ENCODE assay signal across 21 cellular contexts in genomic region chr11:282630-283360, GRCh38. TPM values are rescaled to one million over a fixed set of nuclear protein-coding genes. Genes with fewer than 3 reads are reported as not detected.
DNase-seq lines count a peak whose midpoint lies in the region; ATAC-seq, FAIRE-seq and TF ChIP-seq lines count a peak whose summit lies in the region.
"Had no signal": no experiment of that assay in that cellular context is flagged by ENCODE, and none has a peak within 500 bp of the region (broad histone marks: within the 10 kb centered on the region; RNA-seq: fewer than 3 reads in every experiment).

No MANE protein-coding gene starts in this region.

- H3K23ac ChIP-seq in mesendoderm (ENCODE audit: low read length), result no peak overlapping the region

- no peak overlapping the region for H4K8ac ChIP-seq in mesendoderm (ENCODE audit: low read depth, low read length)

- no peak for FAIRE-seq in HepG2 (lab: Jason Lieb, UNC)

- peaks cover 29% of the 10 kb centered on the region for H3K36me3 Mint-ChIP-seq in activated T-helper 1 cell treated with anti-CD3 and anti-CD28 coated beads, Interleukin-12 subunit alpha, Interleukin-12 subunit beta, Interleukin-2, Interleukin-4 antibody, amounts not matched to agents 30 ng/mL and 10 ng/mL and 1 ng/mL, durations not matched to agents 14 hours and 24 hours and 36 hours (ENCODE audit: low read depth)

- BruUV-seq in HepG2 (replicated peaks; lab: Mats Ljungman, UMichigan) (no TSS peak), OCI-LY7 (replicated peaks; lab: Mats Ljungman, UMichigan) (no TSS peak)

- no peak overlapping the region for H3K27ac ChIP-seq in HepG2 (ENCODE audit: extremely low read length, insufficient read depth, low read length)
- no peak overlapping the region for H3K27ac ChIP-seq in right lobe of liver
- no peak overlapping the region for H3K27ac ChIP-seq in mesendoderm (ENCODE audit: low read depth, low read length)
- peak overlapping the region; percentile 18 for H3K27ac ChIP-seq in thymus (ENCODE audit: low read depth)
- H3K27ac ChIP-seq in OCI-LY7 (ENCODE audit: low read depth, low read length, poor library complexity, severe bottlenecking), result no peak overlapping the region
- H3K27ac ChIP-seq: body of pancreas, stomach had no signal

- H3K9ac ChIP-seq in HepG2 (ENCODE audit: insufficient read depth, low read depth, low read length) (no peak overlapping the region), mesendoderm (ENCODE audit: low read length) (no peak overlapping the region)

- no peaks in the 10 kb centered on the region for H4K20me1 ChIP-seq in HepG2 (ENCODE audit: insufficient read depth, low read length)
- H4K20me1 ChIP-seq in OCI-LY7 (ENCODE audit: insufficient read depth, low read length), result no peaks in the 10 kb centered on the region

- POLR2A ChIA-PET in HepG2 (lab: Yijun Ruan, JAX) (no interaction called here), OCI-LY7 (lab: Charles Lee) (interaction anchor here (0.7 kb wide), 2 partner anchors 16 to 58 kb away, joined by 3 to 4 read pairs; no protein-coding TSS in a partner anchor)

- no peaks in the 10 kb centered on the region for H3K79me2 ChIP-seq in HepG2 (ENCODE audit: insufficient read depth, low read length)
- no peaks in the 10 kb centered on the region for H3K79me2 ChIP-seq in mesendoderm (ENCODE audit: control insufficient read depth, insufficient read depth, low read length)
- no peaks in the 10 kb centered on the region for H3K79me2 ChIP-seq in OCI-LY7 (ENCODE audit: insufficient read depth, low read depth, low read length)

- H3K4me2 ChIP-seq in HepG2 (ENCODE audit: low read depth, low read length) (no peak overlapping the region), mesendoderm (ENCODE audit: low read length) (no peak overlapping the region), OCI-LY7 (ENCODE audit: low read length) (no peak overlapping the region)

- H3K4me1 ChIP-seq in HepG2 (ENCODE audit: insufficient read depth, low read length) (peaks cover 24% of the 10 kb centered on the region), right lobe of liver (peaks cover 0 to 14% (median 7%) of the 10 kb centered on the region in 4 donors), mesendoderm (ENCODE audit: control insufficient read depth, low read depth, low read length) (peaks cover under 1% of the 10 kb centered on the region), thymus (ENCODE audit: control insufficient read depth, insufficient read depth, low read length) (peaks cover 2% of the 10 kb centered on the region), OCI-LY7 (ENCODE audit: insufficient read depth, low read length, poor library complexity, severe bottlenecking) (no peaks in the 10 kb centered on the region)

- H2BK15ac ChIP-seq in mesendoderm (replicated peaks; ENCODE audit: low read depth), result no peak overlapping the region

- peak overlapping the region; percentile 84 for H3K4me3 Mint-ChIP-seq in activated T-helper 1 cell treated with anti-CD3 and anti-CD28 coated beads, Interleukin-12 subunit alpha, Interleukin-12 subunit beta, Interleukin-2, Interleukin-4 antibody, amounts not matched to agents 30 ng/mL and 10 ng/mL and 1 ng/mL, durations not matched to agents 14 hours and 24 hours and 36 hours

- no peak overlapping the region for H4K5ac ChIP-seq in mesendoderm (ENCODE audit: low read length)

- no peak overlapping the region for H2AK5ac ChIP-seq in mesendoderm (ENCODE audit: low read length)

- in situ Hi-C loops in HepG2 (cut with HindIII; ENCODE audit: extremely low pct_ligation_motif_present, low pct_unique_long_range_greater_than_20kb), result no loop called here

- H3K4me3 ChIP-seq in HepG2 (replicated peaks in 1 of 3; ENCODE audit: insufficient read depth in 1 of 3, low read depth in 2 of 3, low read length in 3 of 3) (no peak overlapping the region), right lobe of liver (no peak overlapping the region), mesendoderm (ENCODE audit: low read length) (no peak overlapping the region), thymus (ENCODE audit: low read length) (no peak overlapping the region), OCI-LY7 (ENCODE audit: low read depth, low read length, poor library complexity, severe bottlenecking) (no peak overlapping the region)
- H3K4me3 ChIP-seq: body of pancreas, HAP-1, mucosa of descending colon had no signal

- no peak overlapping the region for H3K4ac ChIP-seq in mesendoderm (ENCODE audit: low read depth, low read length)

- TF ChIP-seq POLR2A in HepG2 (IDR thresholded peaks at IDR 0.05; ENCODE audit: insufficient read depth in 1 of 2, low read depth in 2 of 2, low read length in 2 of 2) (no peak), right lobe of liver (IDR thresholded peaks at IDR 0.05) (no peak)

- H2AFZ ChIP-seq in HepG2 (ENCODE audit: low read length) (no peak overlapping the region), OCI-LY7 (ENCODE audit: low read length) (no peak overlapping the region)

- peaks cover 10 to 89% of the 10 kb centered on the region in 2 experiments for H3K27me3 ChIP-seq in HepG2 (ENCODE audit: control insufficient read depth in 1 of 2, insufficient read depth in 2 of 2, low read length in 2 of 2)
- no peaks in the 10 kb centered on the region for H3K27me3 ChIP-seq in right lobe of liver
- H3K27me3 ChIP-seq in mesendoderm (ENCODE audit: insufficient read depth, low read length, poor library complexity), result no peaks in the 10 kb centered on the region
- peaks cover 60% of the 10 kb centered on the region for H3K27me3 ChIP-seq in thymus (ENCODE audit: control insufficient read depth, insufficient read depth)

- H3K9me2 ChIP-seq in OCI-LY7 (ENCODE audit: insufficient read depth, low read length), result no peaks in the 10 kb centered on the region

- H3K9me3 ChIP-seq in HepG2 (ENCODE audit: low read length), result no peaks in the 10 kb centered on the region
- H3K9me3 ChIP-seq in right lobe of liver, result no peaks in the 10 kb centered on the region
- peaks cover 1% of the 10 kb centered on the region for H3K9me3 ChIP-seq in thymus (ENCODE audit: control insufficient read depth)
- H3K9me3 ChIP-seq in OCI-LY7 (ENCODE audit: low read length), result no peaks in the 10 kb centered on the region
- H3K9me3 ChIP-seq: body of pancreas, HAP-1, mucosa of descending colon, stomach had no signal

- H3K18ac ChIP-seq in mesendoderm (ENCODE audit: low read length), result no peak overlapping the region

- WGBS in HepG2 (ENCODE audit: low lambda C conversion rate), result 37% methylated on average over 13 of the region's 13 CpGs
- 38% methylated on average over 6 of the region's 13 CpGs for WGBS in right lobe of liver (ENCODE audit: insufficient coverage, low coverage, low lambda C conversion rate, missing lambda C conversion rate)
- no CpG with 5 or more reads among the region's 13 CpGs for WGBS in mesendoderm (ENCODE audit: extremely low coverage, insufficient coverage, low lambda C conversion rate)
- WGBS in thymus, result 79% methylated on average over 11 of the region's 13 CpGs

- CTCF ChIA-PET in HepG2 (lab: Yijun Ruan, JAX; ENCODE audit: low intra/inter-chr PET ratio, low total read pairs), result no interaction called here
- CTCF ChIA-PET in OCI-LY7 (lab: Charles Lee; ENCODE audit: unreplicated experiment), result no interaction called here

- no peak overlapping the region for H2BK5ac ChIP-seq in mesendoderm (ENCODE audit: low read length)

- peaks cover 18% of the 10 kb centered on the region for H3K27me3 Mint-ChIP-seq in activated T-helper 1 cell treated with anti-CD3 and anti-CD28 coated beads, Interleukin-12 subunit alpha, Interleukin-12 subunit beta, Interleukin-2, Interleukin-4 antibody, amounts not matched to agents 30 ng/mL and 10 ng/mL and 1 ng/mL, durations not matched to agents 14 hours and 24 hours and 36 hours (ENCODE audit: insufficient read depth)

- H3K56ac ChIP-seq in mesendoderm (ENCODE audit: low read length), result peak overlapping the region; percentile 1

- DNase-seq in HepG2 (ENCODE audit: low spot score), result no peak
- no peak for DNase-seq in right lobe of liver
- DNase-seq in activated T-helper 1 cell treated with anti-CD3 and anti-CD28 coated beads, Interleukin-12 subunit alpha, Interleukin-12 subunit beta, Interleukin-2, Interleukin-4 antibody, amounts not matched to agents 30 ng/mL and 10 ng/mL and 1 ng/mL, durations not matched to agents 14 hours and 24 hours and 36 hours (ENCODE audit: low spot score), result no peak
- no peak for DNase-seq in mesendoderm
- DNase-seq in OCI-LY7 (ENCODE audit: low spot score), result no peak
- DNase-seq in ureter (ENCODE audit: low spot score), result no peak
- no peak for DNase-seq in NK-92 treated with Interleukin-12 subunit alpha and Interleukin-12 subunit beta, amount 100 ng/mL, for 24 hours (lab: John Stamatoyannopoulos, UW)
- DNase-seq: body of pancreas; foreskin fibroblast; GDM1; Kasumi-1; mucosa of descending colon; NCI-H1694; NCI-H510A treated with DMSO at 0.1 percent for 48 hours; retina; stimulated activated CD4-positive, alpha-beta T cell treated with anti-CD3 and anti-CD28 coated beads, Interleukin-4, amount 100 ng/mL, for 4 hours; stomach had no signal

- no peak overlapping the region for H2BK120ac ChIP-seq in mesendoderm (ENCODE audit: low read depth, low read length)

- intact Hi-C loops in HepG2 (cut with micrococcal nuclease; ENCODE audit: unreplicated experiment) (no loop called here), right lobe of liver (cut with DNase I) (no loop called here), OCI-LY7 (cut with micrococcal nuclease; ENCODE audit: unreplicated experiment) (no loop called here)
- intact Hi-C loops in activated T-helper 1 cell treated with anti-CD3 and anti-CD28 coated beads, Interleukin-12 subunit alpha, Interleukin-12 subunit beta, Interleukin-2, Interleukin-4 antibody, amounts not matched to agents 30 ng/mL and 10 ng/mL and 1 ng/mL, durations not matched to agents 14 hours and 24 hours and 36 hours (cut with micrococcal nuclease), result no loop called here

- no peak for TF ChIP-seq CTCF in HepG2 (CRISPR knock-in tag; IDR thresholded peaks at IDR 0.05)
- TF ChIP-seq CTCF in right lobe of liver (IDR thresholded peaks at IDR 0.05), result no peak
- TF ChIP-seq CTCF in OCI-LY7 (conservative IDR thresholded peaks at IDR 0.05; ENCODE audit: low read length), result no peak

- peaks cover 56% of the 10 kb centered on the region for H3K4me1 Mint-ChIP-seq in activated T-helper 1 cell treated with anti-CD3 and anti-CD28 coated beads, Interleukin-12 subunit alpha, Interleukin-12 subunit beta, Interleukin-2, Interleukin-4 antibody, amounts not matched to agents 30 ng/mL and 10 ng/mL and 1 ng/mL, durations not matched to agents 14 hours and 24 hours and 36 hours (ENCODE audit: low read depth)

- no peak for ATAC-seq in HepG2
- no peak for ATAC-seq in right lobe of liver
- ATAC-seq: body of pancreas, mucosa of descending colon, Panc1 had no signal

- no peaks in the 10 kb centered on the region for H3K9me3 Mint-ChIP-seq in activated T-helper 1 cell treated with anti-CD3 and anti-CD28 coated beads, Interleukin-12 subunit alpha, Interleukin-12 subunit beta, Interleukin-2, Interleukin-4 antibody, amounts not matched to agents 30 ng/mL and 10 ng/mL and 1 ng/mL, durations not matched to agents 14 hours and 24 hours and 36 hours

- H3K27ac Mint-ChIP-seq in activated T-helper 1 cell treated with anti-CD3 and anti-CD28 coated beads, Interleukin-12 subunit alpha, Interleukin-12 subunit beta, Interleukin-2, Interleukin-4 antibody, amounts not matched to agents 30 ng/mL and 10 ng/mL and 1 ng/mL, durations not matched to agents 14 hours and 24 hours and 36 hours, result peak overlapping the region; percentile 85

- H3K36me3 ChIP-seq in HepG2 (replicated peaks in 1 of 2; ENCODE audit: control insufficient read depth in 1 of 2, insufficient read depth in 2 of 2, low read length in 2 of 2) (no peaks in the 10 kb centered on the region), right lobe of liver (no peaks in the 10 kb centered on the region), mesendoderm (ENCODE audit: control insufficient read depth, insufficient read depth, low read length) (no peaks in the 10 kb centered on the region), thymus (ENCODE audit: control insufficient read depth, insufficient read depth) (no peaks in the 10 kb centered on the region), OCI-LY7 (ENCODE audit: insufficient read depth, low read length) (no peaks in the 10 kb centered on the region)
- H3K36me3 ChIP-seq: HAP-1, stomach had no signal

- TF ChIP-seq EP300 in HepG2 (IDR thresholded peaks at IDR 0.05; ENCODE audit: low read depth in 2 of 2, low read length in 2 of 2), result no peak
- no peak for TF ChIP-seq EP300 in HepG2 (CRISPR knock-in tag; IDR thresholded peaks at IDR 0.05; ENCODE audit: borderline replicate concordance)

- TF ChIP-seq RAD21 in HepG2 (CRISPR knock-in tag; IDR thresholded peaks at IDR 0.05), result no peak

- H3K79me1 ChIP-seq in mesendoderm (ENCODE audit: low read length), result no peaks in the 10 kb centered on the region

RNA-seq across cellular contexts. Expression of gene NLRP6, which starts 4.6 kb away (rescaled TPM):
- total RNA-seq in HepG2 (2016; rRNA removed; fragmentation: Illumina TruSeq; extraction: Trizol) (not detected in 2 replicates), right lobe of liver (1 to 10 TPM in 4 of 6 experiments, under 1 TPM in 2; 0.22 to 6.2 (median 1.6) TPM), OCI-LY7 (2022) (0.65 and 2.0 TPM in 2 replicates), ureter (0.36 TPM)
- total RNA-seq in HepG2 (2016; cell fraction: cytosol; rRNA removed; fragmentation: Illumina TruSeq; extraction: Trizol; ENCODE audit: low read depth), result not detected in 2 replicates
- total RNA-seq in HepG2 (2016; cell fraction: insoluble cytoplasmic fraction; rRNA removed; fragmentation: Illumina TruSeq; extraction: Trizol), result not detected in 2 replicates
- total RNA-seq in HepG2 (2016; cell fraction: membrane; rRNA removed; fragmentation: Illumina TruSeq; extraction: Trizol), result not detected in 2 replicates
- total RNA-seq in HepG2 (2016; cell fraction: nucleus; rRNA removed; fragmentation: Illumina TruSeq; extraction: Trizol), result not detected in 2 replicates
- polyA plus RNA-seq in HepG2 (2011; rRNA removed) (not detected in 2 replicates), thymus (2.2 TPM)
- not detected in 2 replicates for polyA plus RNA-seq in HepG2 (2011; cell fraction: cytosol; rRNA removed)
- not detected in 2 replicates for polyA plus RNA-seq in HepG2 (2011; cell fraction: nucleus; rRNA removed)
- not detected in 2 replicates for polyA plus RNA-seq in HepG2 (2012)
- not detected in 2 replicates for polyA plus RNA-seq in HepG2 (2016; cell fraction: cytosol; fragmentation: Illumina TruSeq; extraction: Trizol; ENCODE audit: low read depth)
- polyA plus RNA-seq in HepG2 (2016; cell fraction: insoluble cytoplasmic fraction; fragmentation: Illumina TruSeq; extraction: Trizol; ENCODE audit: low read depth), result not detected in 2 replicates
- polyA plus RNA-seq in HepG2 (2016; cell fraction: membrane; fragmentation: Illumina TruSeq; extraction: Trizol; ENCODE audit: low read depth), result not detected in 2 replicates
- polyA plus RNA-seq in HepG2 (2016; cell fraction: nucleus; fragmentation: Illumina TruSeq; extraction: Trizol; ENCODE audit: insufficient read depth, low read depth), result not detected in 2 replicates
- polyA minus RNA-seq in HepG2 (2011; rRNA and poly(A)+ RNA removed; ENCODE audit: low replicate concordance), result not detected in 2 replicates
- not detected in 2 replicates for polyA minus RNA-seq in HepG2 (2011; cell fraction: cytosol; rRNA and poly(A)+ RNA removed)
- not detected in 2 replicates for polyA minus RNA-seq in HepG2 (2011; cell fraction: nucleus; rRNA and poly(A)+ RNA removed)
- total RNA-seq in activated T-helper 1 cell treated with anti-CD3 and anti-CD28 coated beads, Interleukin-12 subunit alpha, Interleukin-12 subunit beta, Interleukin-2, Interleukin-4 antibody, amounts not matched to agents 30 ng/mL and 10 ng/mL and 1 ng/mL, durations not matched to agents 14 hours and 24 hours and 36 hours, result 4.9 and 5.2 TPM in 2 replicates
- polyA plus RNA-seq in mesendoderm (2013, experiment 1 of 2), result not detected
- polyA plus RNA-seq in mesendoderm (2013, experiment 2 of 2), result not detected
- total RNA-seq in OCI-LY7 (2014; rRNA removed; shearing (Covaris generic)), result 0.25 and 0.39 TPM in 2 replicates
- polyA plus RNA-seq: BJ had no signal

RNA-seq across cellular contexts. Expression of gene PGGHG, which starts 6.1 kb away (rescaled TPM):
- total RNA-seq in HepG2 (2016; rRNA removed; fragmentation: Illumina TruSeq; extraction: Trizol), result 1.5 and 5.9 TPM in 2 replicates
- total RNA-seq in HepG2 (2016; cell fraction: cytosol; rRNA removed; fragmentation: Illumina TruSeq; extraction: Trizol; ENCODE audit: low read depth), result 0.51 and 0.79 TPM in 2 replicates
- total RNA-seq in HepG2 (2016; cell fraction: insoluble cytoplasmic fraction; rRNA removed; fragmentation: Illumina TruSeq; extraction: Trizol), result 1.7 and 6.0 TPM in 2 replicates
- 0.96 and 1.2 TPM in 2 replicates for total RNA-seq in HepG2 (2016; cell fraction: membrane; rRNA removed; fragmentation: Illumina TruSeq; extraction: Trizol)
- 6.6 and 7.9 TPM in 2 replicates for total RNA-seq in HepG2 (2016; cell fraction: nucleus; rRNA removed; fragmentation: Illumina TruSeq; extraction: Trizol)
- polyA plus RNA-seq in HepG2 (2011; rRNA removed), result 14.8 and 17.4 TPM in 2 replicates
- 2.8 and 4.0 TPM in 2 replicates for polyA plus RNA-seq in HepG2 (2011; cell fraction: cytosol; rRNA removed)
- polyA plus RNA-seq in HepG2 (2011; cell fraction: nucleus; rRNA removed), result 254 and 355 TPM in 2 replicates
- polyA plus RNA-seq in HepG2 (2012), result 11.4 and 16.7 TPM in 2 replicates
- 0.29 and 0.37 TPM in 2 replicates for polyA plus RNA-seq in HepG2 (2016; cell fraction: cytosol; fragmentation: Illumina TruSeq; extraction: Trizol; ENCODE audit: low read depth)
- polyA plus RNA-seq in HepG2 (2016; cell fraction: insoluble cytoplasmic fraction; fragmentation: Illumina TruSeq; extraction: Trizol; ENCODE audit: low read depth), result 1.6 and 2.4 TPM in 2 replicates
- 0.88 and 1.1 TPM in 2 replicates for polyA plus RNA-seq in HepG2 (2016; cell fraction: membrane; fragmentation: Illumina TruSeq; extraction: Trizol; ENCODE audit: low read depth)
- 30.4 and 30.9 TPM in 2 replicates for polyA plus RNA-seq in HepG2 (2016; cell fraction: nucleus; fragmentation: Illumina TruSeq; extraction: Trizol; ENCODE audit: insufficient read depth, low read depth)
- 2.9 and 7.7 TPM in 2 replicates for polyA minus RNA-seq in HepG2 (2011; rRNA and poly(A)+ RNA removed; ENCODE audit: low replicate concordance)
- 1.9 and 2.7 TPM in 2 replicates for polyA minus RNA-seq in HepG2 (2011; cell fraction: cytosol; rRNA and poly(A)+ RNA removed)
- 13.7 and 13.8 TPM in 2 replicates for polyA minus RNA-seq in HepG2 (2011; cell fraction: nucleus; rRNA and poly(A)+ RNA removed)
- total RNA-seq in right lobe of liver, result 100 to 1,000 TPM in 1 of 6 experiments, 10 to 100 TPM in 4, 1 to 10 TPM in 1; 7.7 to 110 (median 13.8) TPM
- 164 and 167 TPM in 2 replicates for total RNA-seq in activated T-helper 1 cell treated with anti-CD3 and anti-CD28 coated beads, Interleukin-12 subunit alpha, Interleukin-12 subunit beta, Interleukin-2, Interleukin-4 antibody, amounts not matched to agents 30 ng/mL and 10 ng/mL and 1 ng/mL, durations not matched to agents 14 hours and 24 hours and 36 hours
- polyA plus RNA-seq in mesendoderm (2013, experiment 1 of 2), result 27.3 TPM
- 26.0 TPM for polyA plus RNA-seq in mesendoderm (2013, experiment 2 of 2)
- polyA plus RNA-seq in thymus, result 900 TPM
- 6.3 and 7.0 TPM in 2 replicates for total RNA-seq in OCI-LY7 (2014; rRNA removed; shearing (Covaris generic))
- total RNA-seq in OCI-LY7 (2022), result 0.93 and 1.2 TPM in 2 replicates
- total RNA-seq in ureter, result 45.0 TPM

RNA-seq across cellular contexts. Expression of gene IFITM5, which starts 16.5 kb away (rescaled TPM):
- not detected in 2 replicates for total RNA-seq in HepG2 (2016; rRNA removed; fragmentation: Illumina TruSeq; extraction: Trizol)
- not detected in 2 replicates for total RNA-seq in HepG2 (2016; cell fraction: cytosol; rRNA removed; fragmentation: Illumina TruSeq; extraction: Trizol; ENCODE audit: low read depth)
- not detected in 2 replicates for total RNA-seq in HepG2 (2016; cell fraction: insoluble cytoplasmic fraction; rRNA removed; fragmentation: Illumina TruSeq; extraction: Trizol)
- total RNA-seq in HepG2 (2016; cell fraction: membrane; rRNA removed; fragmentation: Illumina TruSeq; extraction: Trizol), result not detected in 2 replicates
- total RNA-seq in HepG2 (2016; cell fraction: nucleus; rRNA removed; fragmentation: Illumina TruSeq; extraction: Trizol), result not detected in 2 replicates
- not detected in 2 replicates for polyA plus RNA-seq in HepG2 (2011; rRNA removed)
- not detected in 2 replicates for polyA plus RNA-seq in HepG2 (2011; cell fraction: cytosol; rRNA removed)
- polyA plus RNA-seq in HepG2 (2011; cell fraction: nucleus; rRNA removed), result not detected in 2 replicates
- not detected in 2 replicates for polyA plus RNA-seq in HepG2 (2012)
- polyA plus RNA-seq in HepG2 (2016; cell fraction: cytosol; fragmentation: Illumina TruSeq; extraction: Trizol; ENCODE audit: low read depth), result not detected in 2 replicates
- not detected in 2 replicates for polyA plus RNA-seq in HepG2 (2016; cell fraction: insoluble cytoplasmic fraction; fragmentation: Illumina TruSeq; extraction: Trizol; ENCODE audit: low read depth)
- not detected in 2 replicates for polyA plus RNA-seq in HepG2 (2016; cell fraction: membrane; fragmentation: Illumina TruSeq; extraction: Trizol; ENCODE audit: low read depth)
- not detected in 2 replicates for polyA plus RNA-seq in HepG2 (2016; cell fraction: nucleus; fragmentation: Illumina TruSeq; extraction: Trizol; ENCODE audit: insufficient read depth, low read depth)
- not detected in 2 replicates for polyA minus RNA-seq in HepG2 (2011; rRNA and poly(A)+ RNA removed; ENCODE audit: low replicate concordance)
- not detected in 2 replicates for polyA minus RNA-seq in HepG2 (2011; cell fraction: cytosol; rRNA and poly(A)+ RNA removed)
- polyA minus RNA-seq in HepG2 (2011; cell fraction: nucleus; rRNA and poly(A)+ RNA removed), result not detected in 2 replicates
- total RNA-seq in right lobe of liver, result not detected
- not detected in 2 replicates for total RNA-seq in activated T-helper 1 cell treated with anti-CD3 and anti-CD28 coated beads, Interleukin-12 subunit alpha, Interleukin-12 subunit beta, Interleukin-2, Interleukin-4 antibody, amounts not matched to agents 30 ng/mL and 10 ng/mL and 1 ng/mL, durations not matched to agents 14 hours and 24 hours and 36 hours
- 0.13 TPM for polyA plus RNA-seq in mesendoderm (2013, experiment 1 of 2)
- polyA plus RNA-seq in mesendoderm (2013, experiment 2 of 2), result 0.15 TPM
- 0.25 TPM for polyA plus RNA-seq in thymus
- not detected in 2 replicates for total RNA-seq in OCI-LY7 (2014; rRNA removed; shearing (Covaris generic))
- not detected in 2 replicates for total RNA-seq in OCI-LY7 (2022)
- not detected for total RNA-seq in ureter
- total RNA-seq: body of pancreas, mucosa of descending colon had no signal
- polyA plus RNA-seq: BJ, stomach had no signal

RNA-seq across cellular contexts. Expression of gene IFITM2, which starts 24.8 kb away (rescaled TPM):
- total RNA-seq in HepG2 (2016; rRNA removed; fragmentation: Illumina TruSeq; extraction: Trizol) (10.4 and 13.8 TPM in 2 replicates), right lobe of liver (100 to 1,000 TPM; 157 to 624 (median 390) TPM), OCI-LY7 (2022) (110 and 117 TPM in 2 replicates), ureter (408 TPM)
- 4.6 and 5.5 TPM in 2 replicates for total RNA-seq in HepG2 (2016; cell fraction: cytosol; rRNA removed; fragmentation: Illumina TruSeq; extraction: Trizol; ENCODE audit: low read depth)
- total RNA-seq in HepG2 (2016; cell fraction: insoluble cytoplasmic fraction; rRNA removed; fragmentation: Illumina TruSeq; extraction: Trizol), result 11.6 and 12.1 TPM in 2 replicates
- total RNA-seq in HepG2 (2016; cell fraction: membrane; rRNA removed; fragmentation: Illumina TruSeq; extraction: Trizol), result 5.2 and 7.6 TPM in 2 replicates
- total RNA-seq in HepG2 (2016; cell fraction: nucleus; rRNA removed; fragmentation: Illumina TruSeq; extraction: Trizol), result 6.0 and 9.0 TPM in 2 replicates
- polyA plus RNA-seq in HepG2 (2011; rRNA removed) (267 and 289 TPM in 2 replicates), thymus (467 TPM)
- polyA plus RNA-seq in HepG2 (2011; cell fraction: cytosol; rRNA removed), result 371 and 454 TPM in 2 replicates
- 88.0 and 115 TPM in 2 replicates for polyA plus RNA-seq in HepG2 (2011; cell fraction: nucleus; rRNA removed)
- polyA plus RNA-seq in HepG2 (2012), result 111 and 258 TPM in 2 replicates
- polyA plus RNA-seq in HepG2 (2016; cell fraction: cytosol; fragmentation: Illumina TruSeq; extraction: Trizol; ENCODE audit: low read depth), result 23.4 and 27.5 TPM in 2 replicates
- polyA plus RNA-seq in HepG2 (2016; cell fraction: insoluble cytoplasmic fraction; fragmentation: Illumina TruSeq; extraction: Trizol; ENCODE audit: low read depth), result 52.2 and 56.6 TPM in 2 replicates
- 26.5 and 30.4 TPM in 2 replicates for polyA plus RNA-seq in HepG2 (2016; cell fraction: membrane; fragmentation: Illumina TruSeq; extraction: Trizol; ENCODE audit: low read depth)
- polyA plus RNA-seq in HepG2 (2016; cell fraction: nucleus; fragmentation: Illumina TruSeq; extraction: Trizol; ENCODE audit: insufficient read depth, low read depth), result 46.2 and 58.7 TPM in 2 replicates
- polyA minus RNA-seq in HepG2 (2011; rRNA and poly(A)+ RNA removed; ENCODE audit: low replicate concordance), result 409 and 521 TPM in 2 replicates
- polyA minus RNA-seq in HepG2 (2011; cell fraction: cytosol; rRNA and poly(A)+ RNA removed), result 52.0 and 52.6 TPM in 2 replicates
- polyA minus RNA-seq in HepG2 (2011; cell fraction: nucleus; rRNA and poly(A)+ RNA removed), result 21.9 and 27.4 TPM in 2 replicates
- total RNA-seq in activated T-helper 1 cell treated with anti-CD3 and anti-CD28 coated beads, Interleukin-12 subunit alpha, Interleukin-12 subunit beta, Interleukin-2, Interleukin-4 antibody, amounts not matched to agents 30 ng/mL and 10 ng/mL and 1 ng/mL, durations not matched to agents 14 hours and 24 hours and 36 hours, result 494 and 521 TPM in 2 replicates
- 1,871 TPM for polyA plus RNA-seq in mesendoderm (2013, experiment 1 of 2)
- 1,795 TPM for polyA plus RNA-seq in mesendoderm (2013, experiment 2 of 2)
- 9.5 and 22.1 TPM in 2 replicates for total RNA-seq in OCI-LY7 (2014; rRNA removed; shearing (Covaris generic))

RNA-seq across cellular contexts. Expression of gene IFITM1, which starts 31.0 kb away (rescaled TPM):
- total RNA-seq in HepG2 (2016; rRNA removed; fragmentation: Illumina TruSeq; extraction: Trizol), result 0.38 TPM in 1 of 2 replicates, not detected in the other
- not detected in 2 replicates for total RNA-seq in HepG2 (2016; cell fraction: cytosol; rRNA removed; fragmentation: Illumina TruSeq; extraction: Trizol; ENCODE audit: low read depth)
- total RNA-seq in HepG2 (2016; cell fraction: insoluble cytoplasmic fraction; rRNA removed; fragmentation: Illumina TruSeq; extraction: Trizol), result 0.24 TPM in 1 of 2 replicates, not detected in the other
- total RNA-seq in HepG2 (2016; cell fraction: membrane; rRNA removed; fragmentation: Illumina TruSeq; extraction: Trizol), result 0.34 TPM in 1 of 2 replicates, not detected in the other
- total RNA-seq in HepG2 (2016; cell fraction: nucleus; rRNA removed; fragmentation: Illumina TruSeq; extraction: Trizol), result not detected in 2 replicates
- 11.1 and 18.7 TPM in 2 replicates for polyA plus RNA-seq in HepG2 (2011; rRNA removed)
- 15.6 and 17.2 TPM in 2 replicates for polyA plus RNA-seq in HepG2 (2011; cell fraction: cytosol; rRNA removed)
- 4.5 and 6.7 TPM in 2 replicates for polyA plus RNA-seq in HepG2 (2011; cell fraction: nucleus; rRNA removed)
- 5.0 and 18.1 TPM in 2 replicates for polyA plus RNA-seq in HepG2 (2012)
- polyA plus RNA-seq in HepG2 (2016; cell fraction: cytosol; fragmentation: Illumina TruSeq; extraction: Trizol; ENCODE audit: low read depth), result 0.40 and 0.62 TPM in 2 replicates
- polyA plus RNA-seq in HepG2 (2016; cell fraction: insoluble cytoplasmic fraction; fragmentation: Illumina TruSeq; extraction: Trizol; ENCODE audit: low read depth), result not detected in 2 replicates
- 0.41 TPM in 1 of 2 replicates, not detected in the other for polyA plus RNA-seq in HepG2 (2016; cell fraction: membrane; fragmentation: Illumina TruSeq; extraction: Trizol; ENCODE audit: low read depth)
- 0.85 and 1.3 TPM in 2 replicates for polyA plus RNA-seq in HepG2 (2016; cell fraction: nucleus; fragmentation: Illumina TruSeq; extraction: Trizol; ENCODE audit: insufficient read depth, low read depth)
- polyA minus RNA-seq in HepG2 (2011; rRNA and poly(A)+ RNA removed; ENCODE audit: low replicate concordance), result 15.4 and 536 TPM in 2 replicates
- polyA minus RNA-seq in HepG2 (2011; cell fraction: cytosol; rRNA and poly(A)+ RNA removed), result 4.5 and 5.8 TPM in 2 replicates
- 1.5 and 2.7 TPM in 2 replicates for polyA minus RNA-seq in HepG2 (2011; cell fraction: nucleus; rRNA and poly(A)+ RNA removed)
- 100 to 1,000 TPM in 2 of 6 experiments, 10 to 100 TPM in 4; 15.7 to 159 (median 72.5) TPM for total RNA-seq in right lobe of liver
- 208 and 214 TPM in 2 replicates for total RNA-seq in activated T-helper 1 cell treated with anti-CD3 and anti-CD28 coated beads, Interleukin-12 subunit alpha, Interleukin-12 subunit beta, Interleukin-2, Interleukin-4 antibody, amounts not matched to agents 30 ng/mL and 10 ng/mL and 1 ng/mL, durations not matched to agents 14 hours and 24 hours and 36 hours
- polyA plus RNA-seq in mesendoderm (2013, experiment 1 of 2), result 1,155 TPM
- 1,131 TPM for polyA plus RNA-seq in mesendoderm (2013, experiment 2 of 2)
- 463 TPM for polyA plus RNA-seq in thymus
- 30.3 and 36.4 TPM in 2 replicates for total RNA-seq in OCI-LY7 (2014; rRNA removed; shearing (Covaris generic))
- total RNA-seq in OCI-LY7 (2022), result 72.4 TPM in 2 replicates
- 150 TPM for total RNA-seq in ureter
